Comparison of ENCODE assay signal across 1 cellular context in the genomic region with DNA sequence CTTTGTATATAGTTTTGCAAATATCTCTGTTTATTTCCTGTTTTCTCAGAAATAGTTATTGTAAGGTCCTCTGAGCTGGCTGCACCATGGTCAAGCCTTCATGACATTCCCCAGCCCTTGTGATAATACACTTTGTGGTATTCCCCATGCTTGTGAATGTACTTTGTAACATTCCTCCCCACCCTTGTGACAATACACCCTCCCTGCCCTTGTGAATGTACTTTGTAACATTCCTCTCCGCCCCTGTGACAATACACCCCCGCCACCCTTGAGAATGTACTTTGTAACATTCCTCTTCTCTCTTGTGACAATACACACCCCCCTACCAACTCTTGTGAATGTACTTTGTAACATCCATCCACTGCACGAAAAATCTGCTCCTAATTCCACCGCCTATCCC.
TF ChIP-seq lines count a peak whose summit lies in the region.

No MANE protein-coding gene starts in this region.

TF ChIP-seq in HepG2, 621 proteins besides CTCF, POLR2A, EP300 and RAD21 (continued from another document):
- TF ChIP-seq, protein P1, sequence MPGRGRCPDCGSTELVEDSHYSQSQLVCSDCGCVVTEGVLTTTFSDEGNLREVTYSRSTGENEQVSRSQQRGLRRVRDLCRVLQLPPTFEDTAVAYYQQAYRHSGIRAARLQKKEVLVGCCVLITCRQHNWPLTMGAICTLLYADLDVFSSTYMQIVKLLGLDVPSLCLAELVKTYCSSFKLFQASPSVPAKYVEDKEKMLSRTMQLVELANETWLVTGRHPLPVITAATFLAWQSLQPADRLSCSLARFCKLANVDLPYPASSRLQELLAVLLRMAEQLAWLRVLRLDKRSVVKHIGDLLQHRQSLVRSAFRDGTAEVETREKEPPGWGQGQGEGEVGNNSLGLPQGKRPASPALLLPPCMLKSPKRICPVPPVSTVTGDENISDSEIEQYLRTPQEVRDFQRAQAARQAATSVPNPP (CRISPR knock-in tag; IDR thresholded peaks at IDR 0.05): no peak
- TF ChIP-seq KDM3A (CRISPR knock-in tag; IDR thresholded peaks at IDR 0.05; ENCODE audit: low read depth) (no peak), DR1 (CRISPR knock-in tag; IDR thresholded peaks at IDR 0.05) (no peak), NCOA2 (CRISPR knock-in tag; IDR thresholded peaks at IDR 0.05) (peak; percentile 69), ARID2 (CRISPR knock-in tag; IDR thresholded peaks at IDR 0.05; ENCODE audit: borderline replicate concordance) (no peak), TEAD3 (CRISPR knock-in tag; optimal IDR thresholded peaks at IDR 0.05; ENCODE audit: borderline replicate concordance) (peak; percentile 98), MBD4 (IDR thresholded peaks at IDR 0.05; ENCODE audit: borderline replicate concordance, low read length) (no peak), ZBTB7B (CRISPR knock-in tag; IDR thresholded peaks at IDR 0.05) (no peak), ZBTB20 (CRISPR knock-in tag; IDR thresholded peaks at IDR 0.05; ENCODE audit: borderline replicate concordance, low read depth) (no peak), KDM6A (CRISPR knock-in tag; IDR thresholded peaks at IDR 0.05; ENCODE audit: low read depth) (peak; percentile 30; the same call in 1 of the 2 replicates), FOXK2 (IDR thresholded peaks at IDR 0.05) (peak; percentile 21; the same call in 1 of the 2 replicates), SP5 (CRISPR knock-in tag; IDR thresholded peaks at IDR 0.05; ENCODE audit: borderline replicate concordance, low read depth) (peak; percentile 90), GATAD2A (CRISPR knock-in tag; IDR thresholded peaks at IDR 0.05) (peak; percentile 28), SOX13 (IDR thresholded peaks at IDR 0.05) (peak; percentile 92), SOX13 (CRISPR knock-in tag; conservative IDR thresholded peaks at IDR 0.05 in 1 of 2, IDR thresholded peaks at IDR 0.05 in 1 of 2) (peak in 1 of 2 experiments; percentile 94; a peak in 2 of 4 replicates), TFDP2 (CRISPR knock-in tag; IDR thresholded peaks at IDR 0.05) (0 out of 2 replicates have a peak, but pooled peaks have one; percentile 22), FOXP4 (CRISPR knock-in tag; IDR thresholded peaks at IDR 0.05) (peak; percentile 55; the same call in 1 of the 2 replicates), POGZ (CRISPR knock-in tag; IDR thresholded peaks at IDR 0.05) (peak; percentile 76), RARA (CRISPR knock-in tag; IDR thresholded peaks at IDR 0.05) (peak; percentile 41; the same call in 1 of the 2 replicates), NCOR1 (IDR thresholded peaks at IDR 0.05; ENCODE audit: borderline replicate concordance, low read length) (peak; percentile 44; the same call in 1 of the 2 replicates), GTF3A (CRISPR knock-in tag; conservative IDR thresholded peaks at IDR 0.05) (no peak)
- TF ChIP-seq, protein P2, sequence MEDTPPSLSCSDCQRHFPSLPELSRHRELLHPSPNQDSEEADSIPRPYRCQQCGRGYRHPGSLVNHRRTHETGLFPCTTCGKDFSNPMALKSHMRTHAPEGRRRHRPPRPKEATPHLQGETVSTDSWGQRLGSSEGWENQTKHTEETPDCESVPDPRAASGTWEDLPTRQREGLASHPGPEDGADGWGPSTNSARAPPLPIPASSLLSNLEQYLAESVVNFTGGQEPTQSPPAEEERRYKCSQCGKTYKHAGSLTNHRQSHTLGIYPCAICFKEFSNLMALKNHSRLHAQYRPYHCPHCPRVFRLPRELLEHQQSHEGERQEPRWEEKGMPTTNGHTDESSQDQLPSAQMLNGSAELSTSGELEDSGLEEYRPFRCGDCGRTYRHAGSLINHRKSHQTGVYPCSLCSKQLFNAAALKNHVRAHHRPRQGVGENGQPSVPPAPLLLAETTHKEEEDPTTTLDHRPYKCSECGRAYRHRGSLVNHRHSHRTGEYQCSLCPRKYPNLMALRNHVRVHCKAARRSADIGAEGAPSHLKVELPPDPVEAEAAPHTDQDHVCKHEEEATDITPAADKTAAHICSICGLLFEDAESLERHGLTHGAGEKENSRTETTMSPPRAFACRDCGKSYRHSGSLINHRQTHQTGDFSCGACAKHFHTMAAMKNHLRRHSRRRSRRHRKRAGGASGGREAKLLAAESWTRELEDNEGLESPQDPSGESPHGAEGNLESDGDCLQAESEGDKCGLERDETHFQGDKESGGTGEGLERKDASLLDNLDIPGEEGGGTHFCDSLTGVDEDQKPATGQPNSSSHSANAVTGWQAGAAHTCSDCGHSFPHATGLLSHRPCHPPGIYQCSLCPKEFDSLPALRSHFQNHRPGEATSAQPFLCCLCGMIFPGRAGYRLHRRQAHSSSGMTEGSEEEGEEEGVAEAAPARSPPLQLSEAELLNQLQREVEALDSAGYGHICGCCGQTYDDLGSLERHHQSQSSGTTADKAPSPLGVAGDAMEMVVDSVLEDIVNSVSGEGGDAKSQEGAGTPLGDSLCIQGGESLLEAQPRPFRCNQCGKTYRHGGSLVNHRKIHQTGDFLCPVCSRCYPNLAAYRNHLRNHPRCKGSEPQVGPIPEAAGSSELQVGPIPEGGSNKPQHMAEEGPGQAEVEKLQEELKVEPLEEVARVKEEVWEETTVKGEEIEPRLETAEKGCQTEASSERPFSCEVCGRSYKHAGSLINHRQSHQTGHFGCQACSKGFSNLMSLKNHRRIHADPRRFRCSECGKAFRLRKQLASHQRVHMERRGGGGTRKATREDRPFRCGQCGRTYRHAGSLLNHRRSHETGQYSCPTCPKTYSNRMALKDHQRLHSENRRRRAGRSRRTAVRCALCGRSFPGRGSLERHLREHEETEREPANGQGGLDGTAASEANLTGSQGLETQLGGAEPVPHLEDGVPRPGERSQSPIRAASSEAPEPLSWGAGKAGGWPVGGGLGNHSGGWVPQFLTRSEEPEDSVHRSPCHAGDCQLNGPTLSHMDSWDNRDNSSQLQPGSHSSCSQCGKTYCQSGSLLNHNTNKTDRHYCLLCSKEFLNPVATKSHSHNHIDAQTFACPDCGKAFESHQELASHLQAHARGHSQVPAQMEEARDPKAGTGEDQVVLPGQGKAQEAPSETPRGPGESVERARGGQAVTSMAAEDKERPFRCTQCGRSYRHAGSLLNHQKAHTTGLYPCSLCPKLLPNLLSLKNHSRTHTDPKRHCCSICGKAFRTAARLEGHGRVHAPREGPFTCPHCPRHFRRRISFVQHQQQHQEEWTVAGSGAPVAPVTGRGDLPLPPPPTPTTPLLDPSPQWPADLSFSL (CRISPR knock-in tag; IDR thresholded peaks at IDR 0.05): peak; percentile 74; the same call in 1 of the 2 replicates
